Comparison of ENCODE assay signal across 1 cellular context in the genomic region with DNA sequence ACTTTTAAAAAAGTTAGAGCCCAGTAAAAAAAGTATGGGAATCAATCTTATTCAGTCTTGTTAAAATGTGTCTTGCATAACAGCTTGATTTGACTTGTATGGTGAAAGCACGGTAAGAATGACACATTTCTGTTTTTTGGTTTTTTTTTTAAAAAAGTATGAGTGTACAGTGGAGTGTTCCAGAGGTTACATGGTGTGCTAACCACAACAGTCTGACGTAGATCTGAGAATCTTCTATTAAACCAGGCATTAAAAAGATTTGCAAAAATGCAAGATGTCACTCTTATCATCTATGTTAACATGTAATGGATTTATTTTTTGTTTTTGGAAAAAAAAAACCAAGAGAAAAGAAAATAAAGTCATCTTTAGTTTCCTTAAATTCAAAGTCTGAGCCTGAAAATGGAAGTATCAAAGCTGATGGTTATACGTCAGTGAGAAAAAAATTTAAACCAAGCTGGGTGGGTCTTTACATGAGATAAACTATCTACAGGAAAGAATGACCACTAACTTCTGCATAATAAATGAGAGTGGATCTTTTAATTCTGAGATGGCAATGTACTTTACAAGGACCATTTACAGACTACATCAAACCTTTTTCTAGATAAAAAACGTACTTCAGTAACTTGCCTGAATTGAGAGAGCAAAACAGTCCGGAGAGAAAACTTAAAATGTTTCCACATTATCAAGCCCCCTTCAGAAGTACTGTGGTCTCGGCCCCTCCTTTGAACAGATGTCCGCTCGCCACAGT.
TF ChIP-seq lines count a peak whose summit lies in the region.

No MANE protein-coding gene starts in this region.

TF ChIP-seq in K562, 482 proteins besides CTCF, POLR2A, EP300 and RAD21 (continued from another document):
- TF ChIP-seq, protein P1, sequence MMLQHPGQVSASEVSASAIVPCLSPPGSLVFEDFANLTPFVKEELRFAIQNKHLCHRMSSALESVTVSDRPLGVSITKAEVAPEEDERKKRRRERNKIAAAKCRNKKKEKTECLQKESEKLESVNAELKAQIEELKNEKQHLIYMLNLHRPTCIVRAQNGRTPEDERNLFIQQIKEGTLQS (IDR thresholded peaks at IDR 0.05), result 0 out of 2 replicates have a peak, but pooled peaks have one; percentile 10
- TF ChIP-seq, protein P1 (CRISPR knock-in tag; conservative IDR thresholded peaks at IDR 0.05), result no peak
- TF ChIP-seq POLR2H (tag; IDR thresholded peaks at IDR 0.05; ENCODE audit: low read depth) (peak; percentile 70), SIN3A (IDR thresholded peaks at IDR 0.05; ENCODE audit: borderline replicate concordance in 2 of 2, control insufficient read depth in 1 of 2, low read depth in 2 of 2, low read length in 2 of 2) (peak in 1 of 2 experiments; percentile 53; a peak in 1 of 4 replicates), PKNOX1 (IDR thresholded peaks at IDR 0.05) (peak; percentile 10; the same call in 1 of the 2 replicates), PRDM10 (IDR thresholded peaks at IDR 0.05; ENCODE audit: partially characterized antibody) (peak; percentile 73), HLTF (IDR thresholded peaks at IDR 0.05) (no peak), LCOR (CRISPR knock-in tag; IDR thresholded peaks at IDR 0.05) (0 out of 2 replicates have a peak, but pooled peaks have one; percentile 12), MTF1 (CRISPR knock-in tag; IDR thresholded peaks at IDR 0.05; ENCODE audit: borderline replicate concordance) (no peak), FOSL1 (tag; conservative IDR thresholded peaks at IDR 0.05) (peak; percentile 40; the same call in 1 of the 2 replicates), NR2C1 (IDR thresholded peaks at IDR 0.05) (no peak), NR2C1 (tag; IDR thresholded peaks at IDR 0.05) (peak; percentile 9; the same call in 1 of the 2 replicates), CEBPG (CRISPR knock-in tag; IDR thresholded peaks at IDR 0.05) (no peak), CEBPG (tag; conservative IDR thresholded peaks at IDR 0.05 in 1 of 2, IDR thresholded peaks at IDR 0.05 in 1 of 2) (peak; percentile 25 to 44; a peak in 1 of 4 replicates), ZNF830 (CRISPR knock-in tag; IDR thresholded peaks at IDR 0.05) (no peak), ZNF384 (IDR thresholded peaks at IDR 0.05; ENCODE audit: low read depth, low read length) (peak; percentile 45), FOXM1 (IDR thresholded peaks at IDR 0.05; ENCODE audit: low read depth) (peak; percentile 24; the same call in 1 of the 2 replicates), FOXM1 (CRISPR knock-in tag; IDR thresholded peaks at IDR 0.05; ENCODE audit: low read depth) (no peak), ARID1B (IDR thresholded peaks at IDR 0.05) (peak; percentile 45), ZKSCAN8 (CRISPR knock-in tag; IDR thresholded peaks at IDR 0.05) (0 out of 2 replicates have a peak, but pooled peaks have one; percentile 13)
- TF ChIP-seq, protein P2, sequence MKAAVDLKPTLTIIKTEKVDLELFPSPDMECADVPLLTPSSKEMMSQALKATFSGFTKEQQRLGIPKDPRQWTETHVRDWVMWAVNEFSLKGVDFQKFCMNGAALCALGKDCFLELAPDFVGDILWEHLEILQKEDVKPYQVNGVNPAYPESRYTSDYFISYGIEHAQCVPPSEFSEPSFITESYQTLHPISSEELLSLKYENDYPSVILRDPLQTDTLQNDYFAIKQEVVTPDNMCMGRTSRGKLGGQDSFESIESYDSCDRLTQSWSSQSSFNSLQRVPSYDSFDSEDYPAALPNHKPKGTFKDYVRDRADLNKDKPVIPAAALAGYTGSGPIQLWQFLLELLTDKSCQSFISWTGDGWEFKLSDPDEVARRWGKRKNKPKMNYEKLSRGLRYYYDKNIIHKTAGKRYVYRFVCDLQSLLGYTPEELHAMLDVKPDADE (conservative IDR thresholded peaks at IDR 0.05; ENCODE audit: control insufficient read depth, low read depth, low read length), result no peak
- TF ChIP-seq, protein P3, sequence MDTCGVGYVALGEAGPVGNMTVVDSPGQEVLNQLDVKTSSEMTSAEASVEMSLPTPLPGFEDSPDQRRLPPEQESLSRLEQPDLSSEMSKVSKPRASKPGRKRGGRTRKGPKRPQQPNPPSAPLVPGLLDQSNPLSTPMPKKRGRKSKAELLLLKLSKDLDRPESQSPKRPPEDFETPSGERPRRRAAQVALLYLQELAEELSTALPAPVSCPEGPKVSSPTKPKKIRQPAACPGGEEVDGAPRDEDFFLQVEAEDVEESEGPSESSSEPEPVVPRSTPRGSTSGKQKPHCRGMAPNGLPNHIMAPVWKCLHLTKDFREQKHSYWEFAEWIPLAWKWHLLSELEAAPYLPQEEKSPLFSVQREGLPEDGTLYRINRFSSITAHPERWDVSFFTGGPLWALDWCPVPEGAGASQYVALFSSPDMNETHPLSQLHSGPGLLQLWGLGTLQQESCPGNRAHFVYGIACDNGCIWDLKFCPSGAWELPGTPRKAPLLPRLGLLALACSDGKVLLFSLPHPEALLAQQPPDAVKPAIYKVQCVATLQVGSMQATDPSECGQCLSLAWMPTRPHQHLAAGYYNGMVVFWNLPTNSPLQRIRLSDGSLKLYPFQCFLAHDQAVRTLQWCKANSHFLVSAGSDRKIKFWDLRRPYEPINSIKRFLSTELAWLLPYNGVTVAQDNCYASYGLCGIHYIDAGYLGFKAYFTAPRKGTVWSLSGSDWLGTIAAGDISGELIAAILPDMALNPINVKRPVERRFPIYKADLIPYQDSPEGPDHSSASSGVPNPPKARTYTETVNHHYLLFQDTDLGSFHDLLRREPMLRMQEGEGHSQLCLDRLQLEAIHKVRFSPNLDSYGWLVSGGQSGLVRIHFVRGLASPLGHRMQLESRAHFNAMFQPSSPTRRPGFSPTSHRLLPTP (IDR thresholded peaks at IDR 0.05; ENCODE audit: borderline replicate concordance, extremely low read depth, insufficient read length), result no peak
